30 cellular contexts compared by ENCODE assay signal in genomic region chr18:50073319-50073718, GRCh38.
"Had no signal": no experiment of that assay in that cellular context is flagged by ENCODE, and none has a peak within 500 bp of the region (broad histone marks: within the 10 kb centered on the region; RNA-seq: fewer than 3 reads in every experiment).

No MANE protein-coding gene starts in this region.

- H3K4me3 ChIP-seq: adrenal gland, ascending aorta, body of pancreas, breast epithelium, cardiac muscle cell had no signal

- H3K36me3 ChIP-seq: adrenal gland, ascending aorta, brain microvascular endothelial cell, breast epithelium, cardiac muscle cell had no signal

- H3K27me3 ChIP-seq: adrenal gland, ascending aorta, body of pancreas, brain microvascular endothelial cell, breast epithelium had no signal

- H3K4me1 ChIP-seq: adrenal gland, ascending aorta, body of pancreas, breast epithelium had no signal

- H3K9me3 ChIP-seq: adrenal gland, ascending aorta, body of pancreas, breast epithelium had no signal

- H3K27ac ChIP-seq: adrenal gland, ascending aorta, body of pancreas, brain microvascular endothelial cell, breast epithelium, cardiac muscle cell had no signal

- DNase-seq: activated effector memory CD4-positive, alpha-beta T cell treated with anti-CD3 and anti-CD28 coated beads, Interleukin-2, amount 50 U/mL, for 16 hours; activated effector memory CD4-positive, alpha-beta T cell treated with Interleukin-2 at 50 U/mL for 16 hours; activated gamma-delta T cell; activated gamma-delta T cell treated with Interleukin-2 at 50 U/mL for 16 hours; activated naive CD4-positive, alpha-beta T cell; activated naive CD4-positive, alpha-beta T cell treated with anti-CD3 and anti-CD28 coated beads for 36 hours; activated naive CD4-positive, alpha-beta T cell treated with anti-CD3 and anti-CD28 coated beads, Interleukin-2, amount 10 ng/mL, durations not matched to agents 7 days and 5 days; activated naive CD4-positive, alpha-beta T cell treated with anti-CD3 and anti-CD28 coated beads, Interleukin-2, amount 50 U/mL, for 16 hours; activated naive CD4-positive, alpha-beta T cell treated with Interleukin-2 at 50 U/mL for 16 hours; activated naive CD8-positive, alpha-beta T cell treated with anti-CD3 and anti-CD28 coated beads for 36 hours; activated naive CD8-positive, alpha-beta T cell treated with anti-CD3 and anti-CD28 coated beads, Interleukin-2, amount 10 ng/mL, durations not matched to agents 7 days and 5 days; activated naive CD8-positive, alpha-beta T cell treated with anti-CD3 and anti-CD28 coated beads, Interleukin-2, amount 50 U/mL, for 24 hours; activated T-cell treated with anti-CD3 and anti-CD28 coated beads, Interleukin-2, amount 50 U/mL, for 1 hour; activated T-cell treated with anti-CD3 and anti-CD28 coated beads, Interleukin-2, amount 50 U/mL, for 24 hours; activated T-cell treated with anti-CD3 and anti-CD28 coated beads, Interleukin-2, amount 50 U/mL, for 4 hours; activated T-cell treated with anti-CD3 and anti-CD28 coated beads, Interleukin-2, amount 50 U/mL, for 48 hours; activated T-cell treated with anti-CD3 and anti-CD28 coated beads, Interleukin-2, amount 50 U/mL, for 72 hours; adrenal gland; amniotic stem cell; amygdala; anterior cingulate cortex; aorta; body of pancreas; brain microvascular endothelial cell; caudate nucleus; central memory CD4-positive, alpha-beta T cell; cerebellar nuclear complex had no signal
